ENCODE assay signal across 8 cellular contexts in the genomic region with DNA sequence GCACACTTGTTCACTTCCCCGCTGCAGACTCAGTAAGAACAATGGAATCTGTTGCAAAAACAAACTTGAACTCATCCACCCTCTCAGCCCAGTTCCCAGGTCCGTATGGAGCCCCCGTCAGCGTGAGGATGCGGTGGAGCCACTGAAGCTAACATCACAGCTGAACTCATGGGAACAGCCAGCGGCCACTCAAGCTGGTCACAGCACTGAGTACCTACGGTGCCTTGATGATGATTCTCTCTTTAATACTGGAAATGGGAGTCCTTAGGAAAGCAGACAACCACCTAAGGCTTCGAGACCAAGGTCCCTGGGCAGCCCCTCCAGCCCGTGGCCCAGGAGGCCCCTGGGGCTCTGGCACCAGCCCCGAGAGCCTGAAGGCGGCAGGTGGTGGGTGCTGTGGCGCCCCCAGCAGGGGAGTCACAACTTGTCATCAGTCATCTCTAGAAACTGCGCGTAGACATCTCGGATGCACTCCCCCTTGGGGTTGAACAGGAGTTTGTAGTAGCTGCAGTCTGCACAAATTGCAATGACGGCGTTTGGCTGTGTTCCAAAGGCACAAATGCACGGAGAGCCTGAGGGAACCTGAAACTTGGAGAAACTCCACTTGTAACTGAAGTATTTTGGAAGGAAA. TPM values are rescaled to one million over a fixed set of nuclear protein-coding genes. Genes with fewer than 3 reads are reported as not detected.
A peak's percentile ranks its signal among the peaks of the same experiment; 100 is the strongest.
DNase-seq lines count a peak whose midpoint lies in the region; ATAC-seq lines count a peak whose summit lies in the region.

No MANE protein-coding gene starts in this region.

- peak; percentile 37 for DNase-seq in AG08396 (ENCODE audit: low spot score)
- peak; percentile 51 for DNase-seq in H4 (ENCODE audit: low spot score)
- peak; percentile 78 for DNase-seq in SK-N-MC (ENCODE audit: low read depth, low spot score)
- DNase-seq in cerebellar cortex (ENCODE audit: low spot score), result peak; percentile 57
- DNase-seq in mesendoderm, result peak; percentile 58
- DNase-seq in HPDE6-E6E7 (ENCODE audit: extremely low spot score), result no peak
- no peak for DNase-seq in iPS-NIHi7 (ENCODE audit: extremely low spot score)

- ATAC-seq in HG03025 (IDR thresholded peaks at IDR 0.05; ENCODE audit: low FRiP score, unreplicated experiment), result no peak

- no peak overlapping the region for H3K18ac ChIP-seq in mesendoderm (ENCODE audit: low read length)

- H3K36me3 ChIP-seq in SK-N-MC (ENCODE audit: insufficient read depth, low read length) (no peaks in the 10 kb centered on the region), mesendoderm (ENCODE audit: control insufficient read depth, insufficient read depth, low read length) (no peaks in the 10 kb centered on the region)

- no peak overlapping the region for H2BK15ac ChIP-seq in mesendoderm (replicated peaks; ENCODE audit: low read depth)

- H4K5ac ChIP-seq in mesendoderm (ENCODE audit: low read length), result no peak overlapping the region

- H3K4me2 ChIP-seq in mesendoderm (ENCODE audit: low read length), result no peak overlapping the region

- H3K23ac ChIP-seq in mesendoderm (ENCODE audit: low read length), result no peak overlapping the region

- no peaks in the 10 kb centered on the region for H3K79me2 ChIP-seq in mesendoderm (ENCODE audit: control insufficient read depth, insufficient read depth, low read length)

- H4K8ac ChIP-seq in mesendoderm (ENCODE audit: low read depth, low read length), result no peak overlapping the region

- H3K9me3 ChIP-seq in SK-N-MC (ENCODE audit: low read depth, low read length), result no peaks in the 10 kb centered on the region

- H3K4ac ChIP-seq in mesendoderm (ENCODE audit: low read depth, low read length), result no peak overlapping the region

- H3K4me3 ChIP-seq in SK-N-MC, result peak overlapping the region; percentile 75
- H3K4me3 ChIP-seq in mesendoderm (ENCODE audit: low read length), result no peak overlapping the region

- H3K9ac ChIP-seq in SK-N-MC (ENCODE audit: insufficient read length) (no peak overlapping the region), mesendoderm (ENCODE audit: low read length) (no peak overlapping the region)

- peak overlapping the region; percentile 36; the same call in 1 of the 2 replicates for H3K27ac ChIP-seq in SK-N-MC
- no peak overlapping the region for H3K27ac ChIP-seq in mesendoderm (ENCODE audit: low read depth, low read length)

- no peaks in the 10 kb centered on the region for H3K79me1 ChIP-seq in mesendoderm (ENCODE audit: low read length)

- H2BK5ac ChIP-seq in mesendoderm (ENCODE audit: low read length), result no peak overlapping the region

- H3K4me1 ChIP-seq in mesendoderm (ENCODE audit: control insufficient read depth, low read depth, low read length), result no peaks in the 10 kb centered on the region

- H3K27me3 ChIP-seq in mesendoderm (ENCODE audit: insufficient read depth, low read length, poor library complexity), result no peaks in the 10 kb centered on the region

- no CpG with 5 or more reads among the region's 18 CpGs for whole genome bisulfite sequencing in mesendoderm (ENCODE audit: extremely low coverage, insufficient coverage, low lambda C conversion rate)

- no peak overlapping the region for H2BK120ac ChIP-seq in mesendoderm (ENCODE audit: low read depth, low read length)

- no peak overlapping the region for H2AK5ac ChIP-seq in mesendoderm (ENCODE audit: low read length)

- no peak overlapping the region for H3K56ac ChIP-seq in mesendoderm (ENCODE audit: low read length)

RNA-seq across cellular contexts. Expression of gene RHOT1, which starts 31.0 kb away (rescaled TPM):
- 29.9 and 36.2 TPM in 2 replicates for total RNA-seq in H4 (2014; rRNA removed; shearing (Covaris generic))
- polyA plus RNA-seq in mesendoderm (2013, experiment 1 of 2), result 20.1 TPM
- polyA plus RNA-seq in mesendoderm (2013, experiment 2 of 2), result 20.8 TPM

Comparison
In these comparisons a context has a peak if more than half of its experiments do, and no peak if none do; other contexts are left out.
1. DNase-seq: peak in AG08396 (single experiment), H4 (single experiment), SK-N-MC (single experiment), cerebellar cortex (single experiment) and mesendoderm (single experiment); none in HPDE6-E6E7 (single experiment) and iPS-NIHi7 (single experiment).